In the genomic region with DNA sequence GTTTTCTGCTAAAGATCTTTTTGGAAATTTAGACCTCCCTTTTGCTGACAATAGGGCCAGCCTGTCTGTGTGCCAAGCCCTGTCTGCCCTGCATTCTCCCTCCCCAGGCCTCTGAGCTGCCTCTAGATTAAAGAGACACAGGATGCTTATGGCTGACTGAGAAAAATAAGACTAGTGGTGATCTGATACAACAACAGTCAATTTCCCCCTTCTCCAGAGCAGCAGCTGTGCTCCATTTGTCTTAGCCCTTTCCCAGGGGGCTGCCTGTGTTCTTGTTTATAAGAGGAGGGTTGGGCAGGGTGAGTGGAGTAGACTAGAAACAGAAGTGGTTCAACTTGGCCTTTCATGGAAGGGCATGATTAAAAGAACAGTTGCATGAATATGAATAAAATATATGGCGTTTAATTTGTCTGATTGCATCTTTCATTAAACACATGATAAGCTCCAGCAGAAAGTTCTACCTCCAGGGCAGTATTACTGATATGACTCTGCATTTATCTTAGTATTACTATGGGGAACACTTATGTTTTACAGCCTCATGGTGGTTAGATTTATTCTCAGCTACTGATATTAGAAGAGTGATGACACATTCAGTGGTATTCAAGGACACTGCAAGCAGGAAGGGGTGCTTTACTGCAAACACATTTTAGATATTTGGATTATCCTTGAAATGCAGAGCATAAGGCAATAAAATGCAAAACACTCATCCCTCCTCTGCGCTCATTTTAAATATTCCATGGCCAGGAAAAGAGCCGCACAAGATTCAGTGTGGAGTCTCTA, we compare ENCODE assay signal across 12 cellular contexts.
DNase-seq lines count a peak whose midpoint lies in the region; ATAC-seq and TF ChIP-seq lines count a peak whose summit lies in the region.
"Had no signal": no experiment of that assay in that cellular context is flagged by ENCODE, and none has a peak within 500 bp of the region (broad histone marks: within the 10 kb centered on the region; RNA-seq: fewer than 3 reads in every experiment).

No MANE protein-coding gene starts in this region.

- POLR2A ChIA-PET in AG04450 (lab: Yijun Ruan, JAX): no interaction called here

- H3K9me3 ChIP-seq in AG04450 (ENCODE audit: control insufficient read depth, insufficient read depth, low read length) (no peaks in the 10 kb centered on the region), esophagus squamous epithelium (no peaks in the 10 kb centered on the region)
- H3K9me3 ChIP-seq: prostate gland had no signal

- no peak for ATAC-seq in GM19452 (IDR thresholded peaks at IDR 0.05; ENCODE audit: unreplicated experiment)
- ATAC-seq: CD8-positive, alpha-beta T cell had no signal

- no peaks in the 10 kb centered on the region for H3K36me3 ChIP-seq in esophagus squamous epithelium
- H3K36me3 ChIP-seq: prostate gland had no signal

- CTCF ChIA-PET in AG04450 (lab: Charles Lee): interaction anchor here (0.6 to 1.2 kb wide), 5 partner anchors 12 to 34 kb away, joined by 3 to 5 read pairs (median 3); no protein-coding TSS in a partner anchor

- no peaks in the 10 kb centered on the region for H3K4me1 ChIP-seq in esophagus squamous epithelium
- H3K4me1 ChIP-seq: prostate gland had no signal

- TF ChIP-seq CTCF in AG04450 (IDR thresholded peaks at IDR 0.05; ENCODE audit: low read depth, low read length) (peak; percentile 29; the same call in 1 of the 2 replicates), fibroblast of the aortic adventitia (IDR thresholded peaks at IDR 0.05; ENCODE audit: insufficient read depth, low read length) (no peak), esophagus squamous epithelium (IDR thresholded peaks at IDR 0.05) (no peak)

- intact Hi-C loops in esophagus squamous epithelium (cut with DNase I): no loop called here

- no peak for TF ChIP-seq POLR2A in esophagus squamous epithelium (IDR thresholded peaks at IDR 0.05)

- H3K27ac ChIP-seq in AG04450 (ENCODE audit: low read depth, low read length) (peak overlapping the region; percentile 55), esophagus squamous epithelium (no peak overlapping the region)
- H3K27ac ChIP-seq: prostate gland had no signal

- H3K27me3 ChIP-seq in AG04450 (ENCODE audit: control insufficient read depth, insufficient read depth, low read length): no peaks in the 10 kb centered on the region
- no peaks in the 10 kb centered on the region for H3K27me3 ChIP-seq in esophagus squamous epithelium

- DNase-seq in AG04450 (ENCODE audit: low read depth, low spot score): no peak
- peak; percentile 67 for DNase-seq in HCEC 1CT
- peak; percentile 61 to 74 for DNase-seq in NCI-H526 (lab: John Stamatoyannopoulos, UW)
- DNase-seq in fibroblast of the aortic adventitia (ENCODE audit: low read depth): peak; percentile 26
- DNase-seq in stimulated activated CD4-positive, alpha-beta T cell treated with anti-CD3 and anti-CD28 coated beads, Interleukin-4, amount 100 ng/mL, for 1 hour: no peak
- DNase-seq in stimulated activated CD4-positive, alpha-beta T cell treated with anti-CD3 and anti-CD28 coated beads, Interleukin-4, amount 100 ng/mL, for 24 hours: no peak
- DNase-seq in esophagus squamous epithelium (lab: John Stamatoyannopoulos, UW): no peak
- DNase-seq: activated naive CD4-positive, alpha-beta T cell treated with anti-CD3 and anti-CD28 coated beads, Interleukin-2, amount 10 ng/mL, durations not matched to agents 7 days and 5 days; CD8-positive, alpha-beta T cell; kidney glomerular epithelial cell had no signal

- H3K4me3 ChIP-seq in AG04450 (ENCODE audit: low read depth, low read length) (no peak overlapping the region), fibroblast of the aortic adventitia (ENCODE audit: low read depth, low read length) (no peak overlapping the region), esophagus squamous epithelium (no peak overlapping the region)
- H3K4me3 ChIP-seq: prostate gland had no signal

- 93 to 95% methylated on average over 3 of the region's 3 CpGs for WGBS in esophagus squamous epithelium, 2 donors

Comparison
In these comparisons a context has a peak if more than half of its experiments do, and no peak if none do; other contexts are left out.
1. DNase-seq: peak in HCEC 1CT (single experiment), NCI-H526 (2 of 2) and fibroblast of the aortic adventitia (single experiment); none in AG04450 (single experiment), stimulated activated CD4-positive, alpha-beta T cell treated with anti-CD3 and anti-CD28 coated beads, Interleukin-4, amount 100 ng/mL, for 1 hour (single experiment), stimulated activated CD4-positive, alpha-beta T cell treated with anti-CD3 and anti-CD28 coated beads, Interleukin-4, amount 100 ng/mL, for 24 hours (single experiment) and esophagus squamous epithelium (single experiment).